ENCODE assay signal across 3 cellular contexts in genomic region chr4:128560754-128561495, GRCh38.
A peak's percentile ranks its signal among the peaks of the same experiment; 100 is the strongest.
TF ChIP-seq lines count a peak whose summit lies in the region.

No MANE protein-coding gene starts in this region.

TF ChIP-seq in SK-N-SH, 30 proteins besides CTCF, POLR2A, EP300 and RAD21:
- no peak for TF ChIP-seq JUND (IDR thresholded peaks at IDR 0.05)
- TF ChIP-seq PBX3 (IDR thresholded peaks at IDR 0.05), result no peak
- no peak for TF ChIP-seq YY1 (IDR thresholded peaks at IDR 0.05; ENCODE audit: low read depth)
- no peak for TF ChIP-seq IRF3 (IDR thresholded peaks at IDR 0.05; ENCODE audit: low read depth, low read length)
- no peak for TF ChIP-seq NRF1 (IDR thresholded peaks at IDR 0.05; ENCODE audit: low read depth, low read length)
- no peak for TF ChIP-seq TEAD4 (IDR thresholded peaks at IDR 0.05; ENCODE audit: borderline replicate concordance, insufficient read depth)

TF ChIP-seq in SK-N-SH treated with all-trans-retinoic acid at 6 μM for 48 hours, 23 proteins besides CTCF, POLR2A, EP300 and RAD21:
- TF ChIP-seq RARB (CRISPR knock-in tag; IDR thresholded peaks at IDR 0.05) (no peak), ISL1 (CRISPR knock-in tag; IDR thresholded peaks at IDR 0.05) (no peak), ZC3H10 (CRISPR knock-in tag; IDR thresholded peaks at IDR 0.05) (no peak), TSHZ2 (CRISPR knock-in tag; IDR thresholded peaks at IDR 0.05) (no peak), ZNF8 (CRISPR knock-in tag; IDR thresholded peaks at IDR 0.05) (no peak), GLIS3 (CRISPR knock-in tag; IDR thresholded peaks at IDR 0.05) (no peak), CREB5 (CRISPR knock-in tag; IDR thresholded peaks at IDR 0.05; ENCODE audit: low read depth) (no peak), ZNF565 (CRISPR knock-in tag; conservative IDR thresholded peaks at IDR 0.05; ENCODE audit: low read depth) (no peak), TOX (CRISPR knock-in tag; IDR thresholded peaks at IDR 0.05; ENCODE audit: borderline replicate concordance) (no peak), ZFP3 (CRISPR knock-in tag; IDR thresholded peaks at IDR 0.05) (no peak), CSDC2 (CRISPR knock-in tag; IDR thresholded peaks at IDR 0.05) (no peak), TCF4 (CRISPR knock-in tag; IDR thresholded peaks at IDR 0.05; ENCODE audit: borderline replicate concordance) (no peak), BACH2 (CRISPR knock-in tag; IDR thresholded peaks at IDR 0.05; ENCODE audit: borderline replicate concordance) (no peak), ESRRG (CRISPR knock-in tag; IDR thresholded peaks at IDR 0.05) (no peak), ZNF70 (CRISPR knock-in tag; IDR thresholded peaks at IDR 0.05) (no peak), ZFP30 (CRISPR knock-in tag; IDR thresholded peaks at IDR 0.05) (no peak), PATZ1 (CRISPR knock-in tag; IDR thresholded peaks at IDR 0.05; ENCODE audit: borderline replicate concordance) (no peak), CSRNP3 (CRISPR knock-in tag; IDR thresholded peaks at IDR 0.05) (no peak), PPARA (CRISPR knock-in tag; IDR thresholded peaks at IDR 0.05; ENCODE audit: borderline replicate concordance) (no peak)

TF ChIP-seq in HepG2, 621 proteins besides CTCF, POLR2A, EP300 and RAD21:
- TF ChIP-seq GATAD2A (CRISPR knock-in tag; IDR thresholded peaks at IDR 0.05) (peak; percentile 35; the same call in 1 of the 2 replicates), MATR3 (CRISPR knock-in tag; IDR thresholded peaks at IDR 0.05) (no peak), ZNF720 (CRISPR knock-in tag; IDR thresholded peaks at IDR 0.05) (no peak), BCL6 (CRISPR knock-in tag; IDR thresholded peaks at IDR 0.05) (peak; percentile 49; the same call in 1 of the 2 replicates), ZNF574 (CRISPR knock-in tag; IDR thresholded peaks at IDR 0.05) (no peak), ATF4 (CRISPR knock-in tag; IDR thresholded peaks at IDR 0.05) (peak in 1 of 2 experiments; percentile 44; a peak in 1 of 4 replicates), FOXP1 (IDR thresholded peaks at IDR 0.05) (no peak), FOXP1 (CRISPR knock-in tag; IDR thresholded peaks at IDR 0.05) (0 out of 2 replicates have a peak, but pooled peaks have one; percentile 16), SMAD1 (CRISPR knock-in tag; IDR thresholded peaks at IDR 0.05; ENCODE audit: borderline replicate concordance, low read depth) (no peak), NR0B2 (CRISPR knock-in tag; IDR thresholded peaks at IDR 0.05) (no peak), SOX6 (IDR thresholded peaks at IDR 0.05) (no peak), SOX6 (CRISPR knock-in tag; IDR thresholded peaks at IDR 0.05) (peak; percentile 9; the same call in 1 of the 2 replicates), CHD4 (IDR thresholded peaks at IDR 0.05; ENCODE audit: borderline replicate concordance, low read length) (no peak), ZMYM2 (CRISPR knock-in tag; IDR thresholded peaks at IDR 0.05) (no peak), ZNF772 (CRISPR knock-in tag; IDR thresholded peaks at IDR 0.05) (no peak), ATF3 (CRISPR knock-in tag; IDR thresholded peaks at IDR 0.05) (no peak), SCMH1 (CRISPR knock-in tag; IDR thresholded peaks at IDR 0.05; ENCODE audit: borderline replicate concordance) (no peak), FOXA3 (CRISPR knock-in tag; IDR thresholded peaks at IDR 0.05) (peak; percentile 50; the same call in 1 of the 2 replicates), ZNF451 (CRISPR knock-in tag; IDR thresholded peaks at IDR 0.05) (no peak), FOXA1 (IDR thresholded peaks at IDR 0.05) (no peak), FOXA1 (CRISPR knock-in tag; IDR thresholded peaks at IDR 0.05) (peak; percentile 40), GMEB2 (CRISPR knock-in tag; IDR thresholded peaks at IDR 0.05; ENCODE audit: low read depth) (no peak), ZNF543 (CRISPR knock-in tag; IDR thresholded peaks at IDR 0.05) (no peak)
